Comparison of ENCODE assay signal across 1 cellular context in the genomic region with DNA sequence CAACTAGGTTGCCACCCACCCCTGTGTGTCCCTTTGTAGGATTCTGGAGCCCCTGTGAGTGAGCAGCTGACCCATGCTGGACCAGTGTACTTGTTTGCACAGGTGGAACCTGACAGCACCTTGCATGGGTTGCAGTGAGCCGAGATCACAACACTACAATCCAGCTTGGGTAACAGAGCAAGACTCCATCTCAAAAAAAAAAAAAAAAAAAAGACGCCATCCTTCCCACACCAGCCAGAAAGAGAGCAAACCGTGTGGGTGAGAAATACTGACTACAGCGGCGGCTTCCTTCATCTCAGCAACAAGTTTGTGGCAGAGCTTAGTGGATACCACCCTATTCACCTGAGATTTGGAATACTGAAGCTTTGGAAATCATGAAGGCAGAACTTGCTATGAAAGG.
TF ChIP-seq lines count a peak whose summit lies in the region.

No MANE protein-coding gene starts in this region.

TF ChIP-seq in K562, 482 proteins besides CTCF, POLR2A, EP300 and RAD21:
- no peak for TF ChIP-seq NFIC (IDR thresholded peaks at IDR 0.05)
- TF ChIP-seq, protein P1, sequence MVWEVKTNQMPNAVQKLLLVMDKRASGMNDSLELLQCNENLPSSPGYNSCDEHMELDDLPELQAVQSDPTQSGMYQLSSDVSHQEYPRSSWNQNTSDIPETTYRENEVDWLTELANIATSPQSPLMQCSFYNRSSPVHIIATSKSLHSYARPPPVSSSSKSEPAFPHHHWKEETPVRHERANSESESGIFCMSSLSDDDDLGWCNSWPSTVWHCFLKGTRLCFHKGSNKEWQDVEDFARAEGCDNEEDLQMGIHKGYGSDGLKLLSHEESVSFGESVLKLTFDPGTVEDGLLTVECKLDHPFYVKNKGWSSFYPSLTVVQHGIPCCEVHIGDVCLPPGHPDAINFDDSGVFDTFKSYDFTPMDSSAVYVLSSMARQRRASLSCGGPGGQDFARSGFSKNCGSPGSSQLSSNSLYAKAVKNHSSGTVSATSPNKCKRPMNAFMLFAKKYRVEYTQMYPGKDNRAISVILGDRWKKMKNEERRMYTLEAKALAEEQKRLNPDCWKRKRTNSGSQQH (CRISPR knock-in tag; IDR thresholded peaks at IDR 0.05) = no peak
- no peak for TF ChIP-seq MAZ (CRISPR knock-in tag; conservative IDR thresholded peaks at IDR 0.05 in 1 of 2, IDR thresholded peaks at IDR 0.05 in 1 of 2)
- TF ChIP-seq RFX5 (IDR thresholded peaks at IDR 0.05; ENCODE audit: low read depth, low read length) = no peak
- TF ChIP-seq, protein P2, sequence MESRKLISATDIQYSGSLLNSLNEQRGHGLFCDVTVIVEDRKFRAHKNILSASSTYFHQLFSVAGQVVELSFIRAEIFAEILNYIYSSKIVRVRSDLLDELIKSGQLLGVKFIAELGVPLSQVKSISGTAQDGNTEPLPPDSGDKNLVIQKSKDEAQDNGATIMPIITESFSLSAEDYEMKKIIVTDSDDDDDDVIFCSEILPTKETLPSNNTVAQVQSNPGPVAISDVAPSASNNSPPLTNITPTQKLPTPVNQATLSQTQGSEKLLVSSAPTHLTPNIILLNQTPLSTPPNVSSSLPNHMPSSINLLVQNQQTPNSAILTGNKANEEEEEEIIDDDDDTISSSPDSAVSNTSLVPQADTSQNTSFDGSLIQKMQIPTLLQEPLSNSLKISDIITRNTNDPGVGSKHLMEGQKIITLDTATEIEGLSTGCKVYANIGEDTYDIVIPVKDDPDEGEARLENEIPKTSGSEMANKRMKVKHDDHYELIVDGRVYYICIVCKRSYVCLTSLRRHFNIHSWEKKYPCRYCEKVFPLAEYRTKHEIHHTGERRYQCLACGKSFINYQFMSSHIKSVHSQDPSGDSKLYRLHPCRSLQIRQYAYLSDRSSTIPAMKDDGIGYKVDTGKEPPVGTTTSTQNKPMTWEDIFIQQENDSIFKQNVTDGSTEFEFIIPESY (CRISPR knock-in tag; IDR thresholded peaks at IDR 0.05) = no peak
